ENCODE assay signal across 17 cellular contexts in the genomic region with DNA sequence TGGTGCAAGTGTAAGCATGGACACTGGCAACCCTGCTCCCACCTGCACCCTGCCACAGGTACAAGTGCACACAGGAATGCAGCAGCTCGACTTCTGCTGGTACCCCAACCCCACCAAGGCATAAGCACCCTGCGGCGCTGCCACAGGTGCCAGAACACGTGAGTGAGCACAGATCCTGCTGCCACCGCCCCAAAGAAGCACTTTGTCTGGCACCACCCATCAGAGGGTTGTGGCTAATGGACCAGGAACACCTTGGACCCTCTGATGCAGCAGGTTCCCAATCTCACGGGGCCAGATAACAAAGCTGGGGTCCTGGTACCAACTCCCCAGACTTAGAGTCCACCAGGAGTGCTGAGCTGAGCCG. TPM values are rescaled to one million over a fixed set of nuclear protein-coding genes. Genes with fewer than 3 reads are reported as not detected.
A peak's percentile ranks its signal among the peaks of the same experiment; 100 is the strongest.
DNase-seq lines count a peak whose midpoint lies in the region; ATAC-seq, FAIRE-seq and TF ChIP-seq lines count a peak whose summit lies in the region.
"Had no signal": no experiment of that assay in that cellular context is flagged by ENCODE, and none has a peak within 500 bp of the region (broad histone marks: within the 10 kb centered on the region; RNA-seq: fewer than 3 reads in every experiment).

No MANE protein-coding gene starts in this region.

- H4K5ac ChIP-seq in IMR-90 (ENCODE audit: low read depth, low read length) (no peak overlapping the region), H1 (ENCODE audit: insufficient read length, low read depth, low read length) (no peak overlapping the region)

- H4K8ac ChIP-seq in IMR-90 (ENCODE audit: low read depth in 2 of 2, low read length in 2 of 2) (peak overlapping the region in 1 of 2 experiments; percentile 60; a peak in 1 of 4 replicates), H1 (ENCODE audit: extremely low read depth, insufficient read depth, low read length) (no peak overlapping the region), neuronal stem cell (ENCODE audit: low read depth, low read length) (peak overlapping the region; percentile 92)

- H2BK120ac ChIP-seq in IMR-90 (ENCODE audit: low read depth, low read length) (peak overlapping the region; percentile 91), H1 (replicated peaks; ENCODE audit: low read depth, low read length) (no peak overlapping the region), neuronal stem cell (ENCODE audit: low read depth, low read length) (no peak overlapping the region)

- H3K23ac ChIP-seq in IMR-90 (ENCODE audit: low read depth, low read length) = no peak overlapping the region
- H3K23ac ChIP-seq in H1 (ENCODE audit: insufficient read length) = no peak overlapping the region
- no peak overlapping the region for H3K23ac ChIP-seq in neuronal stem cell (ENCODE audit: low read depth, low read length, poor library complexity)

- FAIRE-seq in H1 (lab: Jason Lieb, UNC) (no peak), GM12891 (lab: Jason Lieb, UNC) (no peak)

- CTCF ChIA-PET in IMR-90 (lab: Yijun Ruan, JAX) (interaction anchor here (0.6 to 1.3 kb wide), 3 partner anchors 31 to 188 kb away, joined by 3 read pairs; no protein-coding TSS in a partner anchor), H1 (lab: Charles Lee; ENCODE audit: partially characterized antibody) (interaction anchor here (0.6 to 7.6 kb wide), 18 partner anchors 14 to 382 kb away, joined by 3 to 83 read pairs (median 4); no protein-coding TSS in a partner anchor)

- dilution Hi-C loops in IMR-90 (cut with HindIII; ENCODE audit: low sequenced_read_pairs, unreplicated experiment) = no loop called here

- H3K18ac ChIP-seq in IMR-90 (ENCODE audit: low read depth, low read length) (no peak overlapping the region), H1 (ENCODE audit: extremely low read depth, low read length) (no peak overlapping the region), neuronal stem cell (ENCODE audit: low read length) (peak overlapping the region; percentile 7)

- H3K79me1 ChIP-seq in IMR-90 (ENCODE audit: low read depth in 1 of 2, low read length in 2 of 2) = no peaks in the 10 kb centered on the region
- H3K79me1 ChIP-seq in H1 (ENCODE audit: low read depth, low read length) = no peaks in the 10 kb centered on the region
- H3K79me1 ChIP-seq in neuronal stem cell (ENCODE audit: low read depth, low read length) = no peaks in the 10 kb centered on the region

- H3K4me1 ChIP-seq in IMR-90 (ENCODE audit: control insufficient read depth, insufficient read depth, low read length) (peaks cover 16% of the 10 kb centered on the region), H1 (replicated peaks in 1 of 4; ENCODE audit: control insufficient read depth in 3 of 4, insufficient read depth in 4 of 4, low read length in 3 of 4) (peaks cover 5 to 8% (median 5%) of the 10 kb centered on the region in 4 experiments), neuronal stem cell (ENCODE audit: control insufficient read depth in 2 of 2, insufficient read depth in 1 of 2, low read depth in 1 of 2, low read length in 2 of 2) (peaks cover 2 to 6% of the 10 kb centered on the region in 2 donors)

- no peaks in the 10 kb centered on the region for H3K9me1 ChIP-seq in IMR-90 (ENCODE audit: insufficient read depth, low read length)

- no peak overlapping the region for H3K27ac ChIP-seq in IMR-90 (ENCODE audit: insufficient read depth, low read length)
- H3K27ac ChIP-seq in H1 (ENCODE audit: low read depth, low read length) = no peak overlapping the region
- H3K27ac ChIP-seq in neuronal stem cell (replicated peaks; ENCODE audit: low read length) = no peak overlapping the region
- H3K27ac ChIP-seq: BLaER1, KMS-11 had no signal

- no peak overlapping the region for H3K9ac ChIP-seq in IMR-90 (ENCODE audit: low read depth, low read length)
- H3K9ac ChIP-seq in H1 (replicated peaks in 1 of 4; ENCODE audit: extremely low read depth in 1 of 4, low read depth in 3 of 4, low read length in 3 of 4) = no peak overlapping the region
- no peak overlapping the region for H3K9ac ChIP-seq in neuronal stem cell (ENCODE audit: low read depth, low read length, poor library complexity)
- H3K9ac ChIP-seq: BLaER1, KMS-11 had no signal

- H2AK9ac ChIP-seq in IMR-90 (replicated peaks; ENCODE audit: low read depth, low read length, poor library complexity) = peak overlapping the region; percentile 60

- intact Hi-C loops in IMR-90 (cut with micrococcal nuclease) = loop anchor here (1.0 kb wide), 3 partner anchors 148 to 219 kb away; no protein-coding TSS in a partner anchor

- peaks cover 27% of the 10 kb centered on the region for H3K4me1 Mint-ChIP-seq in T-helper 1 cell treated with Interleukin-12 subunit alpha and Interleukin-12 subunit beta and Interleukin-4 antibody, amounts not matched to agents 30 μg/mL and 1 μg/mL, for 36 hours (ENCODE audit: low read depth)

- H2AFZ ChIP-seq in IMR-90 (replicated peaks; ENCODE audit: low read length, poor library complexity) (peak overlapping the region; percentile 63), H1 (ENCODE audit: low read length) (no peak overlapping the region; the same call in 1 of the 2 replicates), neuronal stem cell (ENCODE audit: low read length) (no peak overlapping the region)

- H4K91ac ChIP-seq in IMR-90 (ENCODE audit: insufficient read depth, low read depth, low read length) (no peak overlapping the region), H1 (replicated peaks; ENCODE audit: insufficient read length, low read length) (no peak overlapping the region), neuronal stem cell (ENCODE audit: low read depth, low read length, poor library complexity) (no peak overlapping the region)

- H3K4me3 Mint-ChIP-seq in T-helper 1 cell treated with Interleukin-12 subunit alpha and Interleukin-12 subunit beta and Interleukin-4 antibody, amounts not matched to agents 30 μg/mL and 1 μg/mL, for 36 hours = no peak overlapping the region
- H3K4me3 Mint-ChIP-seq: CD14-positive monocyte had no signal

- H2BK12ac ChIP-seq in H1 (ENCODE audit: low read depth, low read length) (peak overlapping the region; percentile 81; the same call in 1 of the 2 replicates), neuronal stem cell (ENCODE audit: low read length) (peak overlapping the region; percentile 50)

- H3K79me2 ChIP-seq in H1 (ENCODE audit: control insufficient read depth in 1 of 2, insufficient read depth in 2 of 2, low read length in 2 of 2) = no peaks in the 10 kb centered on the region

- TF ChIP-seq POLR2A in IMR-90 (IDR thresholded peaks at IDR 0.05; ENCODE audit: low read depth, low read length) = no peak
- TF ChIP-seq POLR2A in H1 (IDR thresholded peaks at IDR 0.05; ENCODE audit: control extremely low read depth in 1 of 2, low read depth in 2 of 2, low read length in 2 of 2) = no peak
- no peak for TF ChIP-seq POLR2A in GM12891 (IDR thresholded peaks at IDR 0.05; ENCODE audit: low read depth, low read length)

- H2BK20ac ChIP-seq in IMR-90 (ENCODE audit: low read depth, low read length) (no peak overlapping the region; the same call in 1 of the 2 replicates), H1 (ENCODE audit: low read length) (0 out of 2 replicates have a peak overlapping the region, but pooled peaks have one; percentile 32)

- peaks cover 4% of the 10 kb centered on the region for H3K9me3 Mint-ChIP-seq in T-helper 1 cell treated with Interleukin-12 subunit alpha and Interleukin-12 subunit beta and Interleukin-4 antibody, amounts not matched to agents 30 μg/mL and 1 μg/mL, for 36 hours
- H3K9me3 Mint-ChIP-seq: HFFc6 had no signal

- H3K14ac ChIP-seq in IMR-90 (replicated peaks; ENCODE audit: low read depth, low read length) (peak overlapping the region; percentile 12; the same call in 1 of the 2 replicates), H1 (ENCODE audit: insufficient read length) (no peak overlapping the region), neuronal stem cell (ENCODE audit: low read length) (no peak overlapping the region)

- H3K27me3 ChIP-seq in IMR-90 (ENCODE audit: control insufficient read depth, insufficient read depth, low read length) (no peaks in the 10 kb centered on the region), H1 (replicated peaks in 1 of 4; ENCODE audit: control insufficient read depth in 3 of 4, extremely low read depth in 1 of 4, insufficient read depth in 3 of 4, low read length in 3 of 4) (no peaks in the 10 kb centered on the region), neuronal stem cell (ENCODE audit: control insufficient read depth in 3 of 3, insufficient read depth in 3 of 3, low read depth in 1 of 3, low read length in 3 of 3) (no peaks in the 10 kb centered on the region)
- H3K27me3 ChIP-seq: BLaER1 had no signal

- H3K4me3 ChIP-seq in IMR-90 (ENCODE audit: insufficient read depth, low read depth, low read length) (no peak overlapping the region), H1 (ENCODE audit: extremely low read depth in 1 of 4, insufficient read depth in 2 of 4, low read depth in 3 of 4, low read length in 4 of 4) (no peak overlapping the region), neuronal stem cell (ENCODE audit: low read length in 2 of 2) (no peak overlapping the region)
- H3K4me3 ChIP-seq: BLaER1, GM12878 had no signal

- no peak for TF ChIP-seq CTCF in IMR-90 (conservative IDR thresholded peaks at IDR 0.05; ENCODE audit: low read depth, low read length)
- TF ChIP-seq CTCF in H1 (IDR thresholded peaks at IDR 0.05; ENCODE audit: control extremely low read depth in 1 of 3, insufficient read depth in 1 of 3, low read depth in 1 of 3, low read length in 3 of 3) = no peak

- BruUV-seq in IMR-90 (replicated peaks; lab: Mats Ljungman, UMichigan) = no TSS peak

- POLR2A ChIA-PET in IMR-90 (lab: Charles Lee; ENCODE audit: unreplicated experiment) (no interaction called here), H1 (lab: Charles Lee; ENCODE audit: partially characterized antibody) (no interaction called here)

- ATAC-seq in IMR-90 (ENCODE audit: low read depth) (no peak), HG03378 (IDR thresholded peaks at IDR 0.05; ENCODE audit: unreplicated experiment) (no peak)

- H2BK15ac ChIP-seq in IMR-90 (ENCODE audit: low read depth, low read length) (no peak overlapping the region), H1 (ENCODE audit: low read length) (no peak overlapping the region; the same call in 1 of the 2 replicates), neuronal stem cell (ENCODE audit: low read length) (peak overlapping the region; percentile 38)

- DNase-seq in T-helper 1 cell (no peak), IMR-90 (no peak), H1 (ENCODE audit: low read depth in 1 of 2, low spot score in 2 of 2) (no peak), neuronal stem cell (ENCODE audit: low spot score) (no peak), ecto neural progenitor cell (ENCODE audit: low spot score) (no peak), GM12891 (ENCODE audit: insufficient read length, low spot score) (no peak)
- DNase-seq: 8988T had no signal

- H3K4ac ChIP-seq in IMR-90 (ENCODE audit: low read depth, low read length) (peak overlapping the region; percentile 38; the same call in 1 of the 2 replicates), H1 (replicated peaks; ENCODE audit: insufficient read length, low read depth, low read length) (no peak overlapping the region), neuronal stem cell (ENCODE audit: low read length) (no peak overlapping the region)

- no peak for TF ChIP-seq EP300 in H1 (IDR thresholded peaks at IDR 0.05; ENCODE audit: borderline replicate concordance in 1 of 2, low read depth in 2 of 2, low read length in 2 of 2)

- in situ Hi-C loops in IMR-90 (cut with MboI; ENCODE audit: low sequenced_read_pairs) = loop anchor here (5.0 kb wide), 2 partner anchors 146 to 191 kb away; no protein-coding TSS in a partner anchor

- peak overlapping the region; percentile 89; the same call in 1 of the 2 replicates for H2AK5ac ChIP-seq in IMR-90 (ENCODE audit: low read depth, low read length)
- no peak overlapping the region for H2AK5ac ChIP-seq in H1 (ENCODE audit: low read depth, low read length)
- no peak overlapping the region for H2AK5ac ChIP-seq in neuronal stem cell (ENCODE audit: low read depth, low read length)

- no peak overlapping the region for H3K56ac ChIP-seq in IMR-90 (ENCODE audit: extremely low read depth, insufficient read depth, low read length)
- no peak overlapping the region for H3K56ac ChIP-seq in H1 (replicated peaks; ENCODE audit: insufficient read length, low read depth, low read length)

- 50% methylated on average over 2 of the region's 7 CpGs; no CpG with 5 or more reads in 1 of the 2 experiments for WGBS in IMR-90 (ENCODE audit: extremely low coverage in 2 of 2, insufficient read length in 1 of 2), 2 experiments
- WGBS in H1 (ENCODE audit: extremely low coverage in 1 of 2, insufficient coverage in 1 of 2, insufficient read length in 1 of 2, insufficient replicate concordance in 2 of 2, low coverage in 1 of 2, low lambda C conversion rate in 2 of 2, missing lambda C conversion rate in 1 of 2), 2 experiments = 81% methylated on average over 7 of the region's 7 CpGs; no CpG with 5 or more reads in 1 of the 2 experiments
- WGBS in neuronal stem cell (ENCODE audit: extremely low coverage in 2 of 2, insufficient read length in 2 of 2, insufficient replicate concordance in 1 of 2), 2 donors = no CpG with 5 or more reads among the region's 7 CpGs

- H3K36me3 ChIP-seq in IMR-90 (ENCODE audit: control insufficient read depth, insufficient read depth, low read length) (no peaks in the 10 kb centered on the region), H1 (ENCODE audit: control insufficient read depth in 2 of 4, insufficient read depth in 4 of 4, low read length in 3 of 4) (no peaks in the 10 kb centered on the region), neuronal stem cell (replicated peaks in 1 of 2; ENCODE audit: control insufficient read depth in 2 of 2, insufficient read depth in 2 of 2, low read length in 2 of 2) (no peaks in the 10 kb centered on the region)
- H3K36me3 ChIP-seq: BLaER1 had no signal

- H3K9me3 ChIP-seq in IMR-90 (ENCODE audit: control insufficient read depth, insufficient read depth, low read length) (peaks cover 2% of the 10 kb centered on the region), H1 (ENCODE audit: insufficient read depth in 2 of 2, low read depth in 1 of 2, low read length in 1 of 2) (peaks cover 12 to 15% of the 10 kb centered on the region in 2 experiments; a peak in 2 of 4 replicates), neuronal stem cell (replicated peaks in 1 of 2; ENCODE audit: control insufficient read depth in 2 of 2, insufficient read depth in 1 of 2, low read depth in 1 of 2, low read length in 2 of 2) (no peaks in the 10 kb centered on the region)

- no peaks in the 10 kb centered on the region for H3K36me3 Mint-ChIP-seq in T-helper 1 cell treated with Interleukin-12 subunit alpha and Interleukin-12 subunit beta and Interleukin-4 antibody, amounts not matched to agents 30 μg/mL and 1 μg/mL, for 36 hours (ENCODE audit: low read depth)

- H4K20me1 ChIP-seq in IMR-90 (ENCODE audit: insufficient read depth, low read length) (no peaks in the 10 kb centered on the region), H1 (replicated peaks in 1 of 2; ENCODE audit: control insufficient read depth in 1 of 2, insufficient read depth in 2 of 2, low read length in 2 of 2) (no peaks in the 10 kb centered on the region)
- H4K20me1 ChIP-seq: BLaER1 had no signal

- H2BK5ac ChIP-seq in IMR-90 (ENCODE audit: low read depth, low read length, poor library complexity, severe bottlenecking) = no peak overlapping the region
- peak overlapping the region; percentile 56; the same call in 1 of the 2 replicates for H2BK5ac ChIP-seq in H1 (ENCODE audit: low read depth, low read length)
- H2BK5ac ChIP-seq in neuronal stem cell (ENCODE audit: low read length) = no peak overlapping the region

- H3K4me2 ChIP-seq in IMR-90 (ENCODE audit: low read depth, low read length) = no peak overlapping the region
- H3K4me2 ChIP-seq in H1 (ENCODE audit: insufficient read depth in 1 of 2, low read depth in 2 of 2, low read length in 2 of 2) = no peak overlapping the region
- H3K4me2 ChIP-seq in neuronal stem cell (ENCODE audit: insufficient read depth, low read length, poor library complexity, severe bottlenecking) = no peak overlapping the region
- H3K4me2 ChIP-seq: BLaER1, KMS-11 had no signal

- no peak for TF ChIP-seq RAD21 in IMR-90 (IDR thresholded peaks at IDR 0.05; ENCODE audit: low read length)
- TF ChIP-seq RAD21 in H1 (IDR thresholded peaks at IDR 0.05 in 1 of 2, conservative IDR thresholded peaks at IDR 0.05 in 1 of 2; ENCODE audit: low read depth in 2 of 2, low read length in 2 of 2) = no peak

- H3K27me3 Mint-ChIP-seq in T-helper 1 cell treated with Interleukin-12 subunit alpha and Interleukin-12 subunit beta and Interleukin-4 antibody, amounts not matched to agents 30 μg/mL and 1 μg/mL, for 36 hours (ENCODE audit: low read depth) = peaks cover 73% of the 10 kb centered on the region

- peak overlapping the region; percentile 2 for H3K27ac Mint-ChIP-seq in T-helper 1 cell treated with Interleukin-12 subunit alpha and Interleukin-12 subunit beta and Interleukin-4 antibody, amounts not matched to agents 30 μg/mL and 1 μg/mL, for 36 hours
- H3K27ac Mint-ChIP-seq: CD14-positive monocyte, HFFc6 had no signal

- H3K23me2 ChIP-seq in H1 (ENCODE audit: low read depth, low read length) = no peaks in the 10 kb centered on the region

RNA-seq across cellular contexts. Expression of gene SLC14A1, which starts 32.2 kb away (rescaled TPM):
- total RNA-seq in IMR-90 (2012; rRNA removed) = 21.7 and 31.9 TPM in 2 replicates
- polyA plus RNA-seq in IMR-90 (2012; rRNA removed) (18.3 and 20.5 TPM in 2 replicates), H1 (2011; rRNA removed) (0.18 and 0.25 TPM in 2 replicates)
- polyA plus RNA-seq in IMR-90 (2012; cell fraction: cytosol; rRNA removed) = 24.8 and 32.4 TPM in 2 replicates
- polyA plus RNA-seq in IMR-90 (2012; cell fraction: nucleus; rRNA removed; ENCODE audit: low replicate concordance) = 45.7 and 80.2 TPM in 2 replicates
- total RNA-seq in H1 (2021; fragmentation: NEBNext Ultra II Directional; extraction: Animal tissue kit (Norgen Biotek cat#: 25700)) = not detected in 2 replicates
- 0.12 TPM for polyA plus RNA-seq in H1 (2011; cell fraction: cytosol; rRNA removed)
- polyA plus RNA-seq in H1 (2011; cell fraction: nucleus; rRNA removed) = 0.51 TPM
- polyA plus RNA-seq in H1 (2012, experiment 1 of 2) = 0.04 to 0.39 TPM (median 0.06 TPM) in 3 of 4 replicates, not detected in the other
- polyA plus RNA-seq in H1 (2012, experiment 2 of 2) = not detected
- polyA plus RNA-seq in H1 (2013, experiment 1 of 2) = 0.08 TPM
- polyA plus RNA-seq in H1 (2013, experiment 2 of 2) = 0.07 TPM
- polyA minus RNA-seq in H1 (2011; rRNA and poly(A)+ RNA removed) = 0.32 TPM in 1 of 2 replicates, not detected in the other
- polyA minus RNA-seq in H1 (2011; cell fraction: cytosol; rRNA and poly(A)+ RNA removed) = not detected
- not detected for polyA minus RNA-seq in H1 (2011; cell fraction: nucleus; rRNA and poly(A)+ RNA removed)
- not detected for polyA plus RNA-seq in neuronal stem cell (2013, experiment 1 of 2)
- not detected for polyA plus RNA-seq in neuronal stem cell (2013, experiment 2 of 2)
- 0.30 TPM for polyA plus RNA-seq in GM12891 (2012; ENCODE audit: low read depth, missing spikeins)
- total RNA-seq: A673, Calu3, G401 had no signal
- polyA plus RNA-seq: CD14-positive monocyte had no signal

Comparison
In these comparisons a context has a peak if more than half of its experiments do, and no peak if none do; other contexts are left out.
1. RNA of gene SLC14A1, which starts 32.2 kb away (total RNA-seq): 21.7 to 31.9 TPM in IMR-90; not detected in H1; every median in the first group is over 10 times any median in the second.